In genomic region chr13:51957377-51958216, GRCh38 we compare ENCODE assay signal across 18 cellular contexts. TPM values are rescaled to one million over a fixed set of nuclear protein-coding genes. Genes with fewer than 3 reads are reported as not detected.
A peak's percentile ranks its signal among the peaks of the same experiment; 100 is the strongest.
DNase-seq lines count a peak whose midpoint lies in the region; ATAC-seq, FAIRE-seq and TF ChIP-seq lines count a peak whose summit lies in the region.
"Had no signal": no experiment of that assay in that cellular context is flagged by ENCODE, and none has a peak within 500 bp of the region (broad histone marks: within the 10 kb centered on the region; RNA-seq: fewer than 3 reads in every experiment).

No MANE protein-coding gene starts in this region.

- no peak for TF ChIP-seq CTCF in Caco-2 (IDR thresholded peaks at IDR 0.05; ENCODE audit: insufficient read depth in 1 of 2, low read depth in 1 of 2, low read length in 1 of 2, severe bottlenecking in 1 of 2, unreplicated experiment in 1 of 2)
- TF ChIP-seq CTCF in HepG2 (CRISPR knock-in tag; IDR thresholded peaks at IDR 0.05), result no peak

- H3K4me1 Mint-ChIP-seq in Caco-2 (ENCODE audit: low read depth, unreplicated experiment), result peaks cover 9% of the 10 kb centered on the region

- H3K79me2 ChIP-seq in HepG2 (ENCODE audit: insufficient read depth, low read length), result no peaks in the 10 kb centered on the region

- H3K4me1 ChIP-seq in Caco-2 (peaks cover 13% of the 10 kb centered on the region), HepG2 (ENCODE audit: insufficient read depth, low read length) (peaks cover 10% of the 10 kb centered on the region)
- H3K4me1 ChIP-seq: testis had no signal

- BruUV-seq in Caco-2 (replicated peaks; lab: Mats Ljungman, UMichigan), result no TSS peak
- no TSS peak for BruUV-seq in HepG2 (replicated peaks; lab: Mats Ljungman, UMichigan)

- H3K27ac ChIP-seq in HepG2 (ENCODE audit: extremely low read length, insufficient read depth, low read length), result no peak overlapping the region
- H3K27ac ChIP-seq: esophagus squamous epithelium, HL-60, testis had no signal

- H3K27me3 Mint-ChIP-seq in Caco-2 (ENCODE audit: insufficient read depth, unreplicated experiment), result no peaks in the 10 kb centered on the region
- H3K27me3 Mint-ChIP-seq: activated naive CD4-positive, alpha-beta T cell treated with anti-CD3 and anti-CD28 coated beads, Interleukin-2, amount 10 ng/mL, durations not matched to agents 7 days and 5 days had no signal

- peak; percentile 52 for ATAC-seq in GM19395 (IDR thresholded peaks at IDR 0.05; ENCODE audit: unreplicated experiment)
- ATAC-seq in HepG2, result no peak; the same call in 2 of the 3 replicates
- no peak for ATAC-seq in GM21447 (IDR thresholded peaks at IDR 0.05; ENCODE audit: unreplicated experiment)
- ATAC-seq: left ventricle myocardium superior had no signal

- no peak for TF ChIP-seq EP300 in HepG2 (IDR thresholded peaks at IDR 0.05; ENCODE audit: low read depth in 2 of 2, low read length in 2 of 2)
- TF ChIP-seq EP300 in HepG2 (CRISPR knock-in tag; IDR thresholded peaks at IDR 0.05; ENCODE audit: borderline replicate concordance), result no peak

- in situ Hi-C loops in HepG2 (cut with HindIII; ENCODE audit: extremely low pct_ligation_motif_present, low pct_unique_long_range_greater_than_20kb), result no loop called here

- peaks cover 27% of the 10 kb centered on the region for H3K36me3 Mint-ChIP-seq in Caco-2 (ENCODE audit: insufficient read depth, unreplicated experiment)

- H3K4me3 ChIP-seq in Caco-2 (ENCODE audit: low read depth, low read length) (no peak overlapping the region), HepG2 (replicated peaks in 1 of 3; ENCODE audit: insufficient read depth in 1 of 3, low read depth in 2 of 3, low read length in 3 of 3) (no peak overlapping the region)
- H3K4me3 ChIP-seq: esophagus squamous epithelium, testis had no signal

- intact Hi-C loops in Caco-2 (cut with micrococcal nuclease; ENCODE audit: unreplicated experiment) (loop anchor here (1.0 kb wide), 1 partner anchor 22 kb away; no protein-coding TSS in a partner anchor), HepG2 (cut with micrococcal nuclease; ENCODE audit: unreplicated experiment) (loop anchor here (5.0 kb wide), 1 partner anchor 170 kb away; the partner anchor contains the start of gene NEK5)

- peaks cover 2% of the 10 kb centered on the region for H3K36me3 ChIP-seq in Caco-2 (ENCODE audit: control insufficient read depth, insufficient read depth, low read length)
- peaks cover 38 to 88% of the 10 kb centered on the region in 2 experiments for H3K36me3 ChIP-seq in HepG2 (replicated peaks in 1 of 2; ENCODE audit: control insufficient read depth in 1 of 2, insufficient read depth in 2 of 2, low read length in 2 of 2)
- H3K36me3 ChIP-seq: esophagus squamous epithelium had no signal

- no peak overlapping the region for H3K4me3 Mint-ChIP-seq in Caco-2 (ENCODE audit: unreplicated experiment)
- H3K4me3 Mint-ChIP-seq: activated naive CD4-positive, alpha-beta T cell treated with anti-CD3 and anti-CD28 coated beads, Interleukin-2, amount 10 ng/mL, durations not matched to agents 7 days and 5 days; nephron progenitor cell had no signal

- CTCF ChIA-PET in Caco-2 (lab: Charles Lee) (interaction anchor here (0.5 to 1.7 kb wide), 3 partner anchors 21 to 142 kb away, joined by 3 to 4 read pairs (median 4); no protein-coding TSS in a partner anchor), HepG2 (lab: Yijun Ruan, JAX; ENCODE audit: low intra/inter-chr PET ratio, low total read pairs) (no interaction called here)

- WGBS in HepG2 (ENCODE audit: low lambda C conversion rate), result 94% methylated on average over 9 of the region's 9 CpGs

- TF ChIP-seq RAD21 in HepG2 (CRISPR knock-in tag; IDR thresholded peaks at IDR 0.05), result no peak

- H4K20me1 ChIP-seq in HepG2 (ENCODE audit: insufficient read depth, low read length), result no peaks in the 10 kb centered on the region

- DNase-seq in Caco-2 (no peak), NCI-H2171 (lab: John Stamatoyannopoulos, UW) (peak; percentile 20), HepG2 (ENCODE audit: low spot score) (no peak), dedifferentiated amniotic fluid mesenchymal stem cell (ENCODE audit: extremely low spot score) (no peak), SK-N-DZ (ENCODE audit: low spot score) (no peak), dermis blood vessel endothelial cell (no peak)
- DNase-seq: activated naive CD4-positive, alpha-beta T cell treated with anti-CD3 and anti-CD28 coated beads, Interleukin-2, amount 10 ng/mL, durations not matched to agents 7 days and 5 days; C1 segment of cervical spinal cord; esophagus squamous epithelium; left ventricle myocardium superior; NCI-H446; nephron progenitor cell; Right ventricle myocardium superior; testis had no signal

- TF ChIP-seq POLR2A in HepG2 (IDR thresholded peaks at IDR 0.05; ENCODE audit: insufficient read depth in 1 of 2, low read depth in 2 of 2, low read length in 2 of 2), result no peak

- no peak overlapping the region for H3K9ac ChIP-seq in HepG2 (ENCODE audit: insufficient read depth, low read depth, low read length)

- FAIRE-seq in HepG2 (lab: Jason Lieb, UNC), result no peak
- FAIRE-seq: GM18507 had no signal

- H3K27me3 ChIP-seq in Caco-2 (replicated peaks; ENCODE audit: control insufficient read depth, insufficient read depth, low read length) (no peaks in the 10 kb centered on the region), HepG2 (ENCODE audit: control insufficient read depth in 1 of 2, insufficient read depth in 2 of 2, low read length in 2 of 2) (no peaks in the 10 kb centered on the region)
- H3K27me3 ChIP-seq: esophagus squamous epithelium, testis had no signal

- peak overlapping the region; percentile 60 for H3K27ac Mint-ChIP-seq in Caco-2 (ENCODE audit: unreplicated experiment)
- H3K27ac Mint-ChIP-seq: activated naive CD4-positive, alpha-beta T cell treated with anti-CD3 and anti-CD28 coated beads, Interleukin-2, amount 10 ng/mL, durations not matched to agents 7 days and 5 days; nephron progenitor cell had no signal

- no peaks in the 10 kb centered on the region for H3K9me3 Mint-ChIP-seq in Caco-2 (ENCODE audit: unreplicated experiment)
- H3K9me3 Mint-ChIP-seq: activated naive CD4-positive, alpha-beta T cell treated with anti-CD3 and anti-CD28 coated beads, Interleukin-2, amount 10 ng/mL, durations not matched to agents 7 days and 5 days; nephron progenitor cell had no signal

- H3K9me3 ChIP-seq in Caco-2 (no peaks in the 10 kb centered on the region), HepG2 (ENCODE audit: low read length) (no peaks in the 10 kb centered on the region)
- H3K9me3 ChIP-seq: esophagus squamous epithelium, testis had no signal

- H3K4me2 ChIP-seq in HepG2 (ENCODE audit: low read depth, low read length), result no peak overlapping the region

- POLR2A ChIA-PET in Caco-2 (lab: Charles Lee), result no interaction called here
- POLR2A ChIA-PET in HepG2 (lab: Yijun Ruan, JAX), result no interaction called here

- H2AFZ ChIP-seq in HepG2 (ENCODE audit: low read length), result no peak overlapping the region

RNA-seq across cellular contexts. Expression of gene ATP7B, which starts 53.7 kb away (rescaled TPM):
- total RNA-seq in Caco-2 (2022) (40.2 and 50.7 TPM in 2 replicates), HepG2 (2016; rRNA removed; fragmentation: Illumina TruSeq; extraction: Trizol) (39.6 and 57.4 TPM in 2 replicates), dermis blood vessel endothelial cell (6.1 and 12.3 TPM in 2 replicates)
- 10.1 and 11.9 TPM in 2 replicates for total RNA-seq in HepG2 (2016; cell fraction: cytosol; rRNA removed; fragmentation: Illumina TruSeq; extraction: Trizol; ENCODE audit: low read depth)
- 33.4 and 54.9 TPM in 2 replicates for total RNA-seq in HepG2 (2016; cell fraction: insoluble cytoplasmic fraction; rRNA removed; fragmentation: Illumina TruSeq; extraction: Trizol)
- 16.7 and 17.9 TPM in 2 replicates for total RNA-seq in HepG2 (2016; cell fraction: membrane; rRNA removed; fragmentation: Illumina TruSeq; extraction: Trizol)
- total RNA-seq in HepG2 (2016; cell fraction: nucleus; rRNA removed; fragmentation: Illumina TruSeq; extraction: Trizol), result 94.0 and 111 TPM in 2 replicates
- polyA plus RNA-seq in HepG2 (2011; rRNA removed), result 31.8 and 42.1 TPM in 2 replicates
- polyA plus RNA-seq in HepG2 (2011; cell fraction: cytosol; rRNA removed), result 20.2 and 23.3 TPM in 2 replicates
- 94.2 and 94.4 TPM in 2 replicates for polyA plus RNA-seq in HepG2 (2011; cell fraction: nucleus; rRNA removed)
- polyA plus RNA-seq in HepG2 (2012), result 25.2 and 29.1 TPM in 2 replicates
- 2.3 and 2.5 TPM in 2 replicates for polyA plus RNA-seq in HepG2 (2016; cell fraction: cytosol; fragmentation: Illumina TruSeq; extraction: Trizol; ENCODE audit: low read depth)
- polyA plus RNA-seq in HepG2 (2016; cell fraction: insoluble cytoplasmic fraction; fragmentation: Illumina TruSeq; extraction: Trizol; ENCODE audit: low read depth), result 19.5 and 23.2 TPM in 2 replicates
- polyA plus RNA-seq in HepG2 (2016; cell fraction: membrane; fragmentation: Illumina TruSeq; extraction: Trizol; ENCODE audit: low read depth), result 4.8 and 6.1 TPM in 2 replicates
- 81.9 and 85.2 TPM in 2 replicates for polyA plus RNA-seq in HepG2 (2016; cell fraction: nucleus; fragmentation: Illumina TruSeq; extraction: Trizol; ENCODE audit: insufficient read depth, low read depth)
- polyA minus RNA-seq in HepG2 (2011; rRNA and poly(A)+ RNA removed; ENCODE audit: low replicate concordance), result 4.3 and 98.2 TPM in 2 replicates
- polyA minus RNA-seq in HepG2 (2011; cell fraction: cytosol; rRNA and poly(A)+ RNA removed), result 26.0 and 31.1 TPM in 2 replicates
- 161 and 194 TPM in 2 replicates for polyA minus RNA-seq in HepG2 (2011; cell fraction: nucleus; rRNA and poly(A)+ RNA removed)
- polyA plus RNA-seq in SK-N-DZ (2014; cell fraction: cytosol; rRNA removed), result 5.3 and 5.4 TPM in 2 replicates
- 10.1 and 12.9 TPM in 2 replicates for polyA plus RNA-seq in SK-N-DZ (2014; cell fraction: nucleus; rRNA removed)

RNA-seq across cellular contexts. Expression of gene ALG11, which starts 54.6 kb away (rescaled TPM):
- total RNA-seq in Caco-2 (2022), result 45.9 and 47.7 TPM in 2 replicates
- 25.4 and 27.9 TPM in 2 replicates for total RNA-seq in HepG2 (2016; rRNA removed; fragmentation: Illumina TruSeq; extraction: Trizol)
- 3.5 and 4.5 TPM in 2 replicates for total RNA-seq in HepG2 (2016; cell fraction: cytosol; rRNA removed; fragmentation: Illumina TruSeq; extraction: Trizol; ENCODE audit: low read depth)
- total RNA-seq in HepG2 (2016; cell fraction: insoluble cytoplasmic fraction; rRNA removed; fragmentation: Illumina TruSeq; extraction: Trizol), result 21.3 and 28.9 TPM in 2 replicates
- 7.5 and 8.2 TPM in 2 replicates for total RNA-seq in HepG2 (2016; cell fraction: membrane; rRNA removed; fragmentation: Illumina TruSeq; extraction: Trizol)
- 38.9 and 48.6 TPM in 2 replicates for total RNA-seq in HepG2 (2016; cell fraction: nucleus; rRNA removed; fragmentation: Illumina TruSeq; extraction: Trizol)
- polyA plus RNA-seq in HepG2 (2011; rRNA removed), result 12.0 and 14.7 TPM in 2 replicates
- polyA plus RNA-seq in HepG2 (2011; cell fraction: cytosol; rRNA removed), result 5.7 and 9.7 TPM in 2 replicates
- polyA plus RNA-seq in HepG2 (2011; cell fraction: nucleus; rRNA removed), result 10.5 and 11.6 TPM in 2 replicates
- 24.5 and 36.1 TPM in 2 replicates for polyA plus RNA-seq in HepG2 (2012)
- polyA plus RNA-seq in HepG2 (2016; cell fraction: cytosol; fragmentation: Illumina TruSeq; extraction: Trizol; ENCODE audit: low read depth), result 3.2 and 4.3 TPM in 2 replicates
- polyA plus RNA-seq in HepG2 (2016; cell fraction: insoluble cytoplasmic fraction; fragmentation: Illumina TruSeq; extraction: Trizol; ENCODE audit: low read depth), result 13.7 and 16.7 TPM in 2 replicates
- polyA plus RNA-seq in HepG2 (2016; cell fraction: membrane; fragmentation: Illumina TruSeq; extraction: Trizol; ENCODE audit: low read depth), result 4.4 and 4.9 TPM in 2 replicates
- 43.5 and 45.8 TPM in 2 replicates for polyA plus RNA-seq in HepG2 (2016; cell fraction: nucleus; fragmentation: Illumina TruSeq; extraction: Trizol; ENCODE audit: insufficient read depth, low read depth)
- 5.8 and 14.8 TPM in 2 replicates for polyA minus RNA-seq in HepG2 (2011; rRNA and poly(A)+ RNA removed; ENCODE audit: low replicate concordance)
- 14.0 and 18.1 TPM in 2 replicates for polyA minus RNA-seq in HepG2 (2011; cell fraction: cytosol; rRNA and poly(A)+ RNA removed)
- 39.9 and 41.6 TPM in 2 replicates for polyA minus RNA-seq in HepG2 (2011; cell fraction: nucleus; rRNA and poly(A)+ RNA removed)
- 8.3 and 14.6 TPM in 2 replicates for polyA plus RNA-seq in SK-N-DZ (2014; cell fraction: cytosol; rRNA removed)
- 6.6 and 6.8 TPM in 2 replicates for polyA plus RNA-seq in SK-N-DZ (2014; cell fraction: nucleus; rRNA removed)
- total RNA-seq in dermis blood vessel endothelial cell, result 20.3 and 31.5 TPM in 2 replicates
